ENCODE assay signal across 8 cellular contexts in genomic region chr5:181248277-181248676, GRCh38. TPM values are rescaled to one million over a fixed set of nuclear protein-coding genes. Genes with fewer than 3 reads are reported as not detected.
A peak's percentile ranks its signal among the peaks of the same experiment; 100 is the strongest.
DNase-seq lines count a peak whose midpoint lies in the region; ATAC-seq and TF ChIP-seq lines count a peak whose summit lies in the region.

No MANE protein-coding gene starts in this region.

- no peak for DNase-seq in activated T-cell treated with anti-CD3 and anti-CD28 coated beads, Interleukin-2, amount 50 U/mL, for 4 hours
- DNase-seq in activated T-cell treated with anti-CD3 and anti-CD28 coated beads for 4 hours = no peak
- DNase-seq in astrocyte of the spinal cord (ENCODE audit: low read depth, low spot score) = no peak
- DNase-seq in lower lobe of right lung = no peak
- no peak for DNase-seq in tibial nerve (ENCODE audit: low spot score in 2 of 2)
- DNase-seq in NOMO-1 treated with DMSO at 0.1 percent for 48 hours (lab: John Stamatoyannopoulos, UW; ENCODE audit: unreplicated experiment) = no peak
- no peak for DNase-seq in T1000 (lab: John Stamatoyannopoulos, UW)
- no peak for DNase-seq in stimulated activated CD4-positive, alpha-beta T cell treated with anti-CD3 and anti-CD28 coated beads, Interleukin-4, amount 100 ng/mL, for 1 hour

- TF ChIP-seq EP300 in tibial nerve (IDR thresholded peaks at IDR 0.05) = no peak

- peak overlapping the region; percentile 98 for H3K27ac ChIP-seq in lower lobe of right lung
- peak overlapping the region; percentile 46 to 99 (median 98) for H3K27ac ChIP-seq in tibial nerve

- H3K27me3 ChIP-seq in lower lobe of right lung (ENCODE audit: low read depth) (no peaks in the 10 kb centered on the region), tibial nerve (no peaks in the 10 kb centered on the region)

- no peak for ATAC-seq in activated T-cell treated with anti-CD3 and anti-CD28 coated beads, Interleukin-2, amount 50 U/mL, for 4 hours
- no peak for ATAC-seq in lower lobe of right lung

- H3K27me3 Mint-ChIP-seq in activated T-cell treated with anti-CD3 and anti-CD28 coated beads, Interleukin-2, amount 50 U/mL, for 4 hours (ENCODE audit: low read depth) = no peaks in the 10 kb centered on the region

- H3K4me3 ChIP-seq in astrocyte of the spinal cord (ENCODE audit: low read depth, low read length) = peak overlapping the region; percentile 63
- peak overlapping the region; percentile 79 for H3K4me3 ChIP-seq in lower lobe of right lung
- H3K4me3 ChIP-seq in tibial nerve = peak overlapping the region; percentile 69 to 91 (median 82)

- no peak for TF ChIP-seq POLR2A in tibial nerve (IDR thresholded peaks at IDR 0.05)

- peaks cover 60% of the 10 kb centered on the region for H3K4me1 Mint-ChIP-seq in activated T-cell treated with anti-CD3 and anti-CD28 coated beads, Interleukin-2, amount 50 U/mL, for 4 hours (ENCODE audit: low read depth)

- peaks cover 9% of the 10 kb centered on the region for H3K36me3 Mint-ChIP-seq in activated T-cell treated with anti-CD3 and anti-CD28 coated beads, Interleukin-2, amount 50 U/mL, for 4 hours (ENCODE audit: insufficient read depth)

- H3K4me1 ChIP-seq in lower lobe of right lung (peaks cover 79% of the 10 kb centered on the region), tibial nerve (peaks cover 3 to 73% (median 47%) of the 10 kb centered on the region in 4 donors)

- intact Hi-C loops in lower lobe of right lung (cut with DNase I) = no loop called here

- no peaks in the 10 kb centered on the region for H3K9me3 ChIP-seq in lower lobe of right lung
- no peaks in the 10 kb centered on the region for H3K9me3 ChIP-seq in tibial nerve

- in situ Hi-C loops in astrocyte of the spinal cord (cut with HindIII; ENCODE audit: low sequenced_read_pairs) = no loop called here

- H3K4me3 Mint-ChIP-seq in activated T-cell treated with anti-CD3 and anti-CD28 coated beads, Interleukin-2, amount 50 U/mL, for 4 hours = peak overlapping the region; percentile 99

- no peaks in the 10 kb centered on the region for H3K9me3 Mint-ChIP-seq in activated T-cell treated with anti-CD3 and anti-CD28 coated beads, Interleukin-2, amount 50 U/mL, for 4 hours

- TF ChIP-seq CTCF in astrocyte of the spinal cord (IDR thresholded peaks at IDR 0.05; ENCODE audit: low read depth, low read length) (no peak), lower lobe of right lung (IDR thresholded peaks at IDR 0.05) (no peak), tibial nerve (IDR thresholded peaks at IDR 0.05) (no peak)

- H3K36me3 ChIP-seq in lower lobe of right lung = peaks cover 20% of the 10 kb centered on the region
- H3K36me3 ChIP-seq in tibial nerve = peaks cover 0 to 7% (median 0%) of the 10 kb centered on the region in 3 donors

- 29 to 33% methylated on average over 4 of the region's 4 CpGs for WGBS in tibial nerve, 2 donors

RNA-seq across cellular contexts. Expression of gene RACK1, which starts 4.6 kb away (rescaled TPM):
- 1,000 to 10,000 TPM; 2,938 to 3,145 (median 2,972) TPM for total RNA-seq in activated T-cell treated with anti-CD3 and anti-CD28 coated beads, Interleukin-2, amount 50 U/mL, for 4 hours
- total RNA-seq in lower lobe of right lung = 1,202 TPM
- 1,000 to 10,000 TPM; 1,722 to 2,174 (median 1,870) TPM for total RNA-seq in tibial nerve

RNA-seq across cellular contexts. Expression of gene TRIM52, which starts 12.7 kb away (rescaled TPM):
- total RNA-seq in activated T-cell treated with anti-CD3 and anti-CD28 coated beads, Interleukin-2, amount 50 U/mL, for 4 hours = 10 to 100 TPM; 11.4 to 12.5 (median 12.0) TPM
- total RNA-seq in lower lobe of right lung = 20.8 TPM
- 10 to 100 TPM; 12.3 to 20.3 (median 16.4) TPM for total RNA-seq in tibial nerve

RNA-seq across cellular contexts. Expression of gene TRIM41, which starts 25.2 kb away (rescaled TPM):
- 10 to 100 TPM; 37.6 to 39.5 (median 38.3) TPM for total RNA-seq in activated T-cell treated with anti-CD3 and anti-CD28 coated beads, Interleukin-2, amount 50 U/mL, for 4 hours
- total RNA-seq in lower lobe of right lung (29.1 TPM), tibial nerve (10 to 100 TPM; 17.9 to 25.7 (median 22.7) TPM)

RNA-seq across cellular contexts. Expression of gene TRIM7, which starts 43.3 kb away (rescaled TPM):
- 1 to 10 TPM in 1 of 3 donors, under 1 TPM in 2; 0.18 to 2.1 (median 0.99) TPM for total RNA-seq in activated T-cell treated with anti-CD3 and anti-CD28 coated beads, Interleukin-2, amount 50 U/mL, for 4 hours
- total RNA-seq in lower lobe of right lung = 4.3 TPM
- 10 to 100 TPM in 3 of 4 donors, 1 to 10 TPM in 1; 3.7 to 12.1 (median 10.6) TPM for total RNA-seq in tibial nerve
